In the genomic region with DNA sequence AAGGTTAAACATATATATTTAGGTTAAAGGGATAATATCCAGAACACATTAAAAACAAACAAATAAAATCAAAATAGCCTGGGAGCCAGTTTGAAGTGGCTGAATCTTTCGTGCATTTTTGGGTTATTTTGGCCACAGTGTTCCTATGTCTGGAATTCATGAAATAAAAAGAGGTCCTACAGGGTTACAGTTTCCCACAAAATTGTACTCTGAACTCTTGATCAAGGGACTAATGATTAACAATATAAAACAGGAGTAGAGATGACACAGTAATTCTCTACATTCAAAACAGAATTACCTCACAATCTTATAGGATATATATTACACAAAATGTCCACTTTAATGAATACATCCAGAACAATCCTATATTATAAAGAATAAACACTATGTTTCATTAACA, we compare ENCODE assay signal across 27 cellular contexts. TPM values are rescaled to one million over a fixed set of nuclear protein-coding genes. Genes with fewer than 3 reads are reported as not detected.
DNase-seq lines count a peak whose midpoint lies in the region; ATAC-seq, FAIRE-seq and TF ChIP-seq lines count a peak whose summit lies in the region.
"Had no signal": no experiment of that assay in that cellular context is flagged by ENCODE, and none has a peak within 500 bp of the region (broad histone marks: within the 10 kb centered on the region; RNA-seq: fewer than 3 reads in every experiment).

No MANE protein-coding gene starts in this region.

- H3K27ac ChIP-seq in GM12878 (ENCODE audit: control insufficient read depth, insufficient read depth) (no peak overlapping the region), HepG2 (ENCODE audit: extremely low read length, insufficient read depth, low read length) (no peak overlapping the region), right lobe of liver (peak overlapping the region in 2 of 3 donors; percentile 20 to 56), suprapubic skin (no peak overlapping the region), uterus (no peak overlapping the region)
- H3K27ac ChIP-seq: BLaER1 had no signal

- POLR2A ChIA-PET in GM12878 (lab: Charles Lee) (no interaction called here), HepG2 (lab: Yijun Ruan, JAX) (no interaction called here)

- in situ Hi-C loops in GM12878 (cut with MboI), result no loop called here
- in situ Hi-C loops in HepG2 (cut with HindIII; ENCODE audit: extremely low pct_ligation_motif_present, low pct_unique_long_range_greater_than_20kb), result no loop called here

- H4K20me1 ChIP-seq in GM12878 (ENCODE audit: control insufficient read depth, insufficient read depth) (no peaks in the 10 kb centered on the region), HepG2 (ENCODE audit: insufficient read depth, low read length) (no peaks in the 10 kb centered on the region)
- H4K20me1 ChIP-seq: BLaER1 had no signal

- whole genome bisulfite sequencing in GM12878 (ENCODE audit: insufficient coverage, insufficient replicate concordance, low lambda C conversion rate, missing lambda C conversion rate), result 100% methylated on average over 1 of the region's 1 CpG
- WGBS in HepG2 (ENCODE audit: low lambda C conversion rate), result 100% methylated on average over 1 of the region's 1 CpG
- 21% methylated on average over 1 of the region's 1 CpG for WGBS in right lobe of liver (ENCODE audit: insufficient coverage, low coverage, low lambda C conversion rate, missing lambda C conversion rate)
- WGBS in suprapubic skin, result 92% methylated on average over 1 of the region's 1 CpG

- DNase-seq in GM12878 (ENCODE audit: low read depth, low spot score), result no peak
- DNase-seq in HepG2 (ENCODE audit: low spot score), result no peak
- no peak for DNase-seq in right lobe of liver
- no peak for DNase-seq in NK-92 (lab: John Stamatoyannopoulos, UW; ENCODE audit: unreplicated experiment)
- DNase-seq in suprapubic skin (ENCODE audit: low spot score in 2 of 2), result no peak
- DNase-seq in NOMO-1 treated with dmso at 0.1 percent for 144 hours (lab: John Stamatoyannopoulos, UW; ENCODE audit: unreplicated experiment), result no peak
- DNase-seq in uterus, result no peak
- DNase-seq: 8988T; ACHN; BE2C; C1 segment of cervical spinal cord; Caco-2; Calu3; CD4-positive, alpha-beta memory T cell; CD4-positive, CD25-positive, alpha-beta regulatory T cell; CD8-positive, alpha-beta memory T cell; DMS 273 treated with DMSO at 0.1 percent for 48 hours; DMS153; DMS53; DMS79; DND-41; EL; GDM1 had no signal

- SMC1A ChIA-PET in GM12878 (lab: Charles Lee; ENCODE audit: uncharacterized antibody, unreplicated experiment), result no interaction called here

- TSS peak; percentile 36 for BruUV-seq in GM12878 (replicated peaks; lab: Mats Ljungman, UMichigan)
- BruUV-seq in HepG2 (replicated peaks; lab: Mats Ljungman, UMichigan), result TSS peak; percentile 26

- H3K4me2 ChIP-seq in GM12878 (ENCODE audit: control insufficient read depth, insufficient read depth), result no peak overlapping the region
- no peak overlapping the region for H3K4me2 ChIP-seq in HepG2 (ENCODE audit: low read depth, low read length)
- H3K4me2 ChIP-seq: BLaER1 had no signal

- intact Hi-C loops in GM12878 (cut with micrococcal nuclease; ENCODE audit: unreplicated experiment) (no loop called here), HepG2 (cut with micrococcal nuclease; ENCODE audit: unreplicated experiment) (no loop called here), right lobe of liver (cut with DNase I) (no loop called here), uterus (cut with DNase I; ENCODE audit: low total_unique reads) (no loop called here)

- H3K79me2 ChIP-seq in GM12878 (ENCODE audit: control insufficient read depth, insufficient read depth, low read length) (no peaks in the 10 kb centered on the region), HepG2 (ENCODE audit: insufficient read depth, low read length) (no peaks in the 10 kb centered on the region)

- H2AFZ ChIP-seq in GM12878 (ENCODE audit: control insufficient read depth, low read depth, low read length) (no peak overlapping the region), HepG2 (ENCODE audit: low read length) (no peak overlapping the region)

- TF ChIP-seq POLR2A in GM12878 (IDR thresholded peaks at IDR 0.05; ENCODE audit: low read depth, low read length) (no peak), HepG2 (IDR thresholded peaks at IDR 0.05; ENCODE audit: insufficient read depth in 1 of 2, low read depth in 2 of 2, low read length in 2 of 2) (no peak), right lobe of liver (IDR thresholded peaks at IDR 0.05) (no peak), suprapubic skin (IDR thresholded peaks at IDR 0.05) (no peak), uterus (IDR thresholded peaks at IDR 0.05) (no peak)

- H3K4me1 ChIP-seq in GM12878 (ENCODE audit: control insufficient read depth, insufficient read depth, low read length), result no peaks in the 10 kb centered on the region
- no peaks in the 10 kb centered on the region for H3K4me1 ChIP-seq in HepG2 (ENCODE audit: insufficient read depth, low read length)
- H3K4me1 ChIP-seq in right lobe of liver, result peaks cover 0 to 7% (median 3%) of the 10 kb centered on the region in 4 donors
- no peaks in the 10 kb centered on the region for H3K4me1 ChIP-seq in suprapubic skin
- H3K4me1 ChIP-seq in uterus, result no peaks in the 10 kb centered on the region
- H3K4me1 ChIP-seq: BE2C, BLaER1, Caco-2 had no signal

- ATAC-seq in GM12878, result no peak
- no peak for ATAC-seq in HepG2
- ATAC-seq in right lobe of liver, result peak; percentile 70 to 86 (median 80)

- CTCF ChIA-PET in GM12878 (lab: Yijun Ruan, JAX) (interaction anchor here (0.6 to 1.6 kb wide), 2 partner anchors 17 to 164 kb away, joined by 4 to 5 read pairs; no protein-coding TSS in a partner anchor), HepG2 (lab: Yijun Ruan, JAX; ENCODE audit: low intra/inter-chr PET ratio, low total read pairs) (no interaction called here)

- no peaks in the 10 kb centered on the region for H3K27me3 ChIP-seq in GM12878 (replicated peaks in 1 of 2; ENCODE audit: control insufficient read depth in 2 of 2, insufficient read depth in 2 of 2, low read length in 1 of 2)
- H3K27me3 ChIP-seq in HepG2 (ENCODE audit: control insufficient read depth in 1 of 2, insufficient read depth in 2 of 2, low read length in 2 of 2), result no peaks in the 10 kb centered on the region
- no peaks in the 10 kb centered on the region for H3K27me3 ChIP-seq in right lobe of liver
- H3K27me3 ChIP-seq in suprapubic skin, result no peaks in the 10 kb centered on the region
- H3K27me3 ChIP-seq in uterus, result no peaks in the 10 kb centered on the region
- H3K27me3 ChIP-seq: BE2C, BLaER1 had no signal

- H3K9me3 ChIP-seq in GM12878 (replicated peaks; ENCODE audit: control insufficient read depth, insufficient read depth, low read length) (no peaks in the 10 kb centered on the region), HepG2 (ENCODE audit: low read length) (no peaks in the 10 kb centered on the region), right lobe of liver (no peaks in the 10 kb centered on the region), suprapubic skin (no peaks in the 10 kb centered on the region), uterus (no peaks in the 10 kb centered on the region)
- H3K9me3 ChIP-seq: BE2C, BLaER1, Caco-2 had no signal

- H3K36me3 ChIP-seq in GM12878 (ENCODE audit: control insufficient read depth in 2 of 2, insufficient read depth in 2 of 2, low read length in 1 of 2) (peaks cover 1 to 31% of the 10 kb centered on the region in 2 experiments), HepG2 (replicated peaks in 1 of 2; ENCODE audit: control insufficient read depth in 1 of 2, insufficient read depth in 2 of 2, low read length in 2 of 2) (peaks cover 7 to 58% of the 10 kb centered on the region in 2 experiments; a peak in 4 of 5 replicates), right lobe of liver (peaks cover 0 to 66% (median 6%) of the 10 kb centered on the region in 4 donors), suprapubic skin (peaks cover 97% of the 10 kb centered on the region), uterus (no peaks in the 10 kb centered on the region)
- H3K36me3 ChIP-seq: BE2C had no signal

- no peak overlapping the region for H3K4me3 ChIP-seq in GM12878
- no peak overlapping the region for H3K4me3 ChIP-seq in HepG2 (replicated peaks in 1 of 3; ENCODE audit: insufficient read depth in 1 of 3, low read depth in 2 of 3, low read length in 3 of 3)
- H3K4me3 ChIP-seq in right lobe of liver, result peak overlapping the region in 1 of 3 donors; percentile 12
- no peak overlapping the region for H3K4me3 ChIP-seq in suprapubic skin
- H3K4me3 ChIP-seq in uterus, result no peak overlapping the region
- H3K4me3 ChIP-seq: BLaER1 had no signal

- TF ChIP-seq CTCF in GM12878 (IDR thresholded peaks at IDR 0.05 in 2 of 3, conservative IDR thresholded peaks at IDR 0.05 in 1 of 3; ENCODE audit: control insufficient read depth in 2 of 3, extremely low read depth in 1 of 3, insufficient read depth in 1 of 3, low read depth in 3 of 3, low read length in 3 of 3) (no peak), HepG2 (CRISPR knock-in tag; IDR thresholded peaks at IDR 0.05) (no peak), right lobe of liver (IDR thresholded peaks at IDR 0.05) (no peak), suprapubic skin (IDR thresholded peaks at IDR 0.05) (no peak), uterus (IDR thresholded peaks at IDR 0.05) (no peak)

- TF ChIP-seq RAD21 in GM12878 (IDR thresholded peaks at IDR 0.05; ENCODE audit: insufficient read depth, low read depth, low read length) (no peak), HepG2 (CRISPR knock-in tag; IDR thresholded peaks at IDR 0.05) (no peak)

- H3K9ac ChIP-seq in GM12878 (ENCODE audit: control insufficient read depth, insufficient read depth, low read length) (no peak overlapping the region), HepG2 (ENCODE audit: insufficient read depth, low read depth, low read length) (no peak overlapping the region)
- H3K9ac ChIP-seq: BLaER1 had no signal

- no peak for FAIRE-seq in GM12878 (lab: Jason Lieb, UNC)
- no peak for FAIRE-seq in HepG2 (lab: Jason Lieb, UNC)
- FAIRE-seq: A204.1, GM12891, GM19239 had no signal

- RAD21 ChIA-PET in GM12878 (lab: Charles Lee; ENCODE audit: unreplicated experiment), result no interaction called here

- TF ChIP-seq EP300 in GM12878 (IDR thresholded peaks at IDR 0.05; ENCODE audit: borderline replicate concordance in 1 of 2, control insufficient read depth in 1 of 2, low read depth in 2 of 2, low read length in 2 of 2) (no peak), HepG2 (IDR thresholded peaks at IDR 0.05; ENCODE audit: low read depth in 2 of 2, low read length in 2 of 2) (no peak), HepG2 (CRISPR knock-in tag; IDR thresholded peaks at IDR 0.05; ENCODE audit: borderline replicate concordance) (no peak), suprapubic skin (IDR thresholded peaks at IDR 0.05) (no peak)

RNA-seq across cellular contexts. Expression of a gene that starts 24.9 kb away (rescaled TPM):
- 31.6 and 34.6 TPM in 2 replicates for total RNA-seq in GM12878 (2013; cell fraction: nucleolus; rRNA removed)
- 24.3 and 30.8 TPM in 2 replicates for total RNA-seq in GM12878 (2014; rRNA removed)
- total RNA-seq in GM12878 (2014; rRNA removed; fragmentation: Illumina TruSeq; extraction: Trizol), result 36.4 and 37.6 TPM in 2 replicates
- 27.4 and 34.0 TPM in 2 replicates for total RNA-seq in GM12878 (2021)
- 8.8 TPM for polyA plus RNA-seq in GM12878 (2011; ENCODE audit: low read depth)
- polyA plus RNA-seq in GM12878 (2011; rRNA removed), result 28.4 and 46.6 TPM in 2 replicates
- 13.2 and 16.8 TPM in 2 replicates for polyA plus RNA-seq in GM12878 (2011; cell fraction: cytosol; rRNA removed)
- 8.1 and 9.4 TPM in 2 replicates for polyA plus RNA-seq in GM12878 (2011; cell fraction: nucleus; rRNA removed)
- polyA plus RNA-seq in GM12878 (2012), result 15.0 and 20.3 TPM in 2 replicates
- polyA plus RNA-seq in GM12878 (2014; fragmentation: Illumina TruSeq; extraction: Trizol), result 29.7 and 39.0 TPM in 2 replicates
- 10 to 100 TPM; 25.7 to 29.9 TPM for polyA plus RNA-seq in GM12878 (2014; fragmentation: Nextera tagmentation; extraction: Ambion mirVana)
- polyA plus RNA-seq in GM12878 (2014; rRNA removed), result 18.0 and 21.4 TPM in 2 replicates
- 10 to 100 TPM; 31.3 to 34.2 TPM for polyA plus RNA-seq in GM12878 (2016; fragmentation: Nextera tagmentation; extraction: Ambion mirVana)
- polyA minus RNA-seq in GM12878 (2011; rRNA and poly(A)+ RNA removed), result 16.0 and 27.8 TPM in 2 replicates
- 24.2 and 26.2 TPM in 2 replicates for polyA minus RNA-seq in GM12878 (2011; cell fraction: cytosol; rRNA and poly(A)+ RNA removed)
- 16.4 and 28.2 TPM in 2 replicates for polyA minus RNA-seq in GM12878 (2011; cell fraction: nucleus; rRNA and poly(A)+ RNA removed)
- total RNA-seq in HepG2 (2016; rRNA removed; fragmentation: Illumina TruSeq; extraction: Trizol), result 25.9 and 38.3 TPM in 2 replicates
- total RNA-seq in HepG2 (2016; cell fraction: cytosol; rRNA removed; fragmentation: Illumina TruSeq; extraction: Trizol; ENCODE audit: low read depth), result 2.2 TPM in 2 replicates
- 28.6 and 39.0 TPM in 2 replicates for total RNA-seq in HepG2 (2016; cell fraction: insoluble cytoplasmic fraction; rRNA removed; fragmentation: Illumina TruSeq; extraction: Trizol)
- 7.0 and 9.1 TPM in 2 replicates for total RNA-seq in HepG2 (2016; cell fraction: membrane; rRNA removed; fragmentation: Illumina TruSeq; extraction: Trizol)
- 17.0 and 25.2 TPM in 2 replicates for total RNA-seq in HepG2 (2016; cell fraction: nucleus; rRNA removed; fragmentation: Illumina TruSeq; extraction: Trizol)
- 11.7 and 12.8 TPM in 2 replicates for polyA plus RNA-seq in HepG2 (2011; rRNA removed)
- 7.0 and 9.7 TPM in 2 replicates for polyA plus RNA-seq in HepG2 (2011; cell fraction: cytosol; rRNA removed)
- polyA plus RNA-seq in HepG2 (2011; cell fraction: nucleus; rRNA removed), result 3.3 and 4.4 TPM in 2 replicates
- polyA plus RNA-seq in HepG2 (2012), result 20.2 and 20.4 TPM in 2 replicates
- 0.92 and 1.0 TPM in 2 replicates for polyA plus RNA-seq in HepG2 (2016; cell fraction: cytosol; fragmentation: Illumina TruSeq; extraction: Trizol; ENCODE audit: low read depth)
- 29.8 and 30.0 TPM in 2 replicates for polyA plus RNA-seq in HepG2 (2016; cell fraction: insoluble cytoplasmic fraction; fragmentation: Illumina TruSeq; extraction: Trizol; ENCODE audit: low read depth)
- polyA plus RNA-seq in HepG2 (2016; cell fraction: membrane; fragmentation: Illumina TruSeq; extraction: Trizol; ENCODE audit: low read depth), result 3.6 and 3.7 TPM in 2 replicates
- polyA plus RNA-seq in HepG2 (2016; cell fraction: nucleus; fragmentation: Illumina TruSeq; extraction: Trizol; ENCODE audit: insufficient read depth, low read depth), result 15.7 and 17.2 TPM in 2 replicates
- 30.2 and 30.7 TPM in 2 replicates for polyA minus RNA-seq in HepG2 (2011; rRNA and poly(A)+ RNA removed; ENCODE audit: low replicate concordance)
- 12.1 and 16.9 TPM in 2 replicates for polyA minus RNA-seq in HepG2 (2011; cell fraction: cytosol; rRNA and poly(A)+ RNA removed)
- 27.9 and 33.8 TPM in 2 replicates for polyA minus RNA-seq in HepG2 (2011; cell fraction: nucleus; rRNA and poly(A)+ RNA removed)
- total RNA-seq in right lobe of liver, result 10 to 100 TPM; 18.3 to 30.4 (median 22.3) TPM
- total RNA-seq in suprapubic skin, result 10 to 100 TPM; 43.7 to 49.8 (median 44.6) TPM
- total RNA-seq in uterus, result 100 to 1,000 TPM in 1 of 4 donors, 10 to 100 TPM in 3; 32.4 to 214 (median 52.2) TPM

RNA-seq across cellular contexts. Expression of a gene that starts 30.3 kb away (rescaled TPM):
- total RNA-seq in GM12878 (2013; cell fraction: nucleolus; rRNA removed), result 26.3 and 31.1 TPM in 2 replicates
- 9.7 and 9.9 TPM in 2 replicates for total RNA-seq in GM12878 (2014; rRNA removed)
- total RNA-seq in GM12878 (2014; rRNA removed; fragmentation: Illumina TruSeq; extraction: Trizol), result 11.2 and 12.3 TPM in 2 replicates
- total RNA-seq in GM12878 (2021), result 24.6 and 24.9 TPM in 2 replicates
- 9.6 TPM for polyA plus RNA-seq in GM12878 (2011; ENCODE audit: low read depth)
- polyA plus RNA-seq in GM12878 (2011; rRNA removed), result 17.3 and 18.3 TPM in 2 replicates
- 8.9 and 10.3 TPM in 2 replicates for polyA plus RNA-seq in GM12878 (2011; cell fraction: cytosol; rRNA removed)
- 9.1 and 11.3 TPM in 2 replicates for polyA plus RNA-seq in GM12878 (2011; cell fraction: nucleus; rRNA removed)
- 13.8 and 18.8 TPM in 2 replicates for polyA plus RNA-seq in GM12878 (2012)
- 15.4 and 15.6 TPM in 2 replicates for polyA plus RNA-seq in GM12878 (2014; fragmentation: Illumina TruSeq; extraction: Trizol)
- 1 to 10 TPM; 5.2 to 7.8 TPM for polyA plus RNA-seq in GM12878 (2014; fragmentation: Nextera tagmentation; extraction: Ambion mirVana)
- polyA plus RNA-seq in GM12878 (2014; rRNA removed), result 13.3 and 14.0 TPM in 2 replicates
- 10 to 100 TPM; 24.2 to 25.9 TPM for polyA plus RNA-seq in GM12878 (2016; fragmentation: Nextera tagmentation; extraction: Ambion mirVana)
- polyA minus RNA-seq in GM12878 (2011; rRNA and poly(A)+ RNA removed), result 12.2 and 15.2 TPM in 2 replicates
- 7.6 and 15.5 TPM in 2 replicates for polyA minus RNA-seq in GM12878 (2011; cell fraction: cytosol; rRNA and poly(A)+ RNA removed)
- 9.2 and 17.3 TPM in 2 replicates for polyA minus RNA-seq in GM12878 (2011; cell fraction: nucleus; rRNA and poly(A)+ RNA removed)
- total RNA-seq in HepG2 (2016; rRNA removed; fragmentation: Illumina TruSeq; extraction: Trizol), result 8.2 and 10.4 TPM in 2 replicates
- 7.1 and 9.1 TPM in 2 replicates for total RNA-seq in HepG2 (2016; cell fraction: cytosol; rRNA removed; fragmentation: Illumina TruSeq; extraction: Trizol; ENCODE audit: low read depth)
- 6.9 and 13.0 TPM in 2 replicates for total RNA-seq in HepG2 (2016; cell fraction: insoluble cytoplasmic fraction; rRNA removed; fragmentation: Illumina TruSeq; extraction: Trizol)
- 13.6 and 14.7 TPM in 2 replicates for total RNA-seq in HepG2 (2016; cell fraction: membrane; rRNA removed; fragmentation: Illumina TruSeq; extraction: Trizol)
- 14.2 and 17.9 TPM in 2 replicates for total RNA-seq in HepG2 (2016; cell fraction: nucleus; rRNA removed; fragmentation: Illumina TruSeq; extraction: Trizol)
- polyA plus RNA-seq in HepG2 (2011; rRNA removed), result 20.9 and 25.7 TPM in 2 replicates
- polyA plus RNA-seq in HepG2 (2011; cell fraction: cytosol; rRNA removed), result 11.8 and 16.5 TPM in 2 replicates
- 16.8 and 19.6 TPM in 2 replicates for polyA plus RNA-seq in HepG2 (2011; cell fraction: nucleus; rRNA removed)
- 20.1 and 21.7 TPM in 2 replicates for polyA plus RNA-seq in HepG2 (2012)
- polyA plus RNA-seq in HepG2 (2016; cell fraction: cytosol; fragmentation: Illumina TruSeq; extraction: Trizol; ENCODE audit: low read depth), result 5.0 and 5.8 TPM in 2 replicates
- 7.7 and 9.5 TPM in 2 replicates for polyA plus RNA-seq in HepG2 (2016; cell fraction: insoluble cytoplasmic fraction; fragmentation: Illumina TruSeq; extraction: Trizol; ENCODE audit: low read depth)
- polyA plus RNA-seq in HepG2 (2016; cell fraction: membrane; fragmentation: Illumina TruSeq; extraction: Trizol; ENCODE audit: low read depth), result 9.8 and 10.3 TPM in 2 replicates
- 21.4 and 23.5 TPM in 2 replicates for polyA plus RNA-seq in HepG2 (2016; cell fraction: nucleus; fragmentation: Illumina TruSeq; extraction: Trizol; ENCODE audit: insufficient read depth, low read depth)
- polyA minus RNA-seq in HepG2 (2011; rRNA and poly(A)+ RNA removed; ENCODE audit: low replicate concordance), result 39.0 and 91.7 TPM in 2 replicates
- 16.5 and 24.3 TPM in 2 replicates for polyA minus RNA-seq in HepG2 (2011; cell fraction: cytosol; rRNA and poly(A)+ RNA removed)
- polyA minus RNA-seq in HepG2 (2011; cell fraction: nucleus; rRNA and poly(A)+ RNA removed), result 70.9 and 73.0 TPM in 2 replicates
- total RNA-seq in right lobe of liver, result 10 to 100 TPM; 32.3 to 67.1 (median 56.1) TPM
- 100 to 1,000 TPM in 1 of 4 donors, 10 to 100 TPM in 3; 65.4 to 115 (median 79.7) TPM for total RNA-seq in suprapubic skin
- total RNA-seq in uterus, result 10 to 100 TPM; 12.6 to 68.6 (median 29.3) TPM

Comparison
In these comparisons a context has a peak if more than half of its experiments do, and no peak if none do; other contexts are left out.
1. ATAC-seq: peak in right lobe of liver (4 of 4); none in GM12878 (single experiment) and HepG2 (single experiment).
2. H3K27ac ChIP-seq: peak in right lobe of liver (2 of 3); none in GM12878 (single experiment), HepG2 (single experiment), suprapubic skin (single experiment) and uterus (0 of 2).